In genomic region chr18:13556497-13556896, GRCh38 we compare ENCODE assay signal across 25 cellular contexts.
"Had no signal": no experiment of that assay in that cellular context is flagged by ENCODE, and none has a peak within 500 bp of the region (broad histone marks: within the 10 kb centered on the region; RNA-seq: fewer than 3 reads in every experiment).

No MANE protein-coding gene starts in this region.

- DNase-seq: activated B cell treated with CpG ODN at 0.5 μM for 24 hours; activated CD4-positive, alpha-beta T cell treated with anti-CD3 and anti-CD28 coated beads for 36 hours; activated CD4-positive, alpha-beta T cell treated with anti-CD3 and anti-CD28 coated beads, Interleukin-2, amount 50 U/mL, for 4 hours; activated effector memory CD4-positive, alpha-beta T cell treated with Interleukin-2 at 50 U/mL for 16 hours; activated naive CD4-positive, alpha-beta T cell treated with anti-CD3 and anti-CD28 coated beads, Interleukin-2, amount 10 ng/mL, durations not matched to agents 7 days and 5 days; anterior cingulate cortex; effector memory CD4-positive, alpha-beta T cell; glutamatergic neuron; immature natural killer cell; kidney glomerular epithelial cell; mesenchymal stem cell; occipital lobe; spleen; stimulated activated CD4-positive, alpha-beta T cell treated with anti-CD3 and anti-CD28 coated beads, Interleukin-4, amount 100 ng/mL, for 1 hour; substantia nigra; T1000; thyroid gland had no signal

- FAIRE-seq: colon, frontal cortex had no signal

- H3K4me1 Mint-ChIP-seq: neural crest cell had no signal

- H3K36me3 Mint-ChIP-seq: brain had no signal

- H3K27ac ChIP-seq: hepatocyte, spleen, thyroid gland had no signal

- H3K27me3 Mint-ChIP-seq: activated B cell treated with CpG ODN at 0.5 μM for 24 hours; activated CD4-positive, alpha-beta T cell treated with anti-CD3 and anti-CD28 coated beads for 36 hours; activated naive CD4-positive, alpha-beta T cell treated with anti-CD3 and anti-CD28 coated beads, Interleukin-2, amount 10 ng/mL, durations not matched to agents 7 days and 5 days; brain; central memory CD8-positive, alpha-beta T cell; stimulated activated naive CD8-positive, alpha-beta T cell treated with anti-CD3 and anti-CD28 coated beads, Interleukin-15, Interleukin-2, amounts not matched to agents 100 ng/mL and 50 ng/mL, for 24 hours had no signal

- H3K27me3 ChIP-seq: hepatocyte, spleen, thyroid gland had no signal

- H3K4me3 Mint-ChIP-seq: activated B cell treated with CpG ODN at 0.5 μM for 24 hours; activated CD4-positive, alpha-beta T cell treated with anti-CD3 and anti-CD28 coated beads for 36 hours; activated naive CD4-positive, alpha-beta T cell treated with anti-CD3 and anti-CD28 coated beads, Interleukin-2, amount 10 ng/mL, durations not matched to agents 7 days and 5 days; brain; central memory CD8-positive, alpha-beta T cell; immature natural killer cell; neural crest cell; stimulated activated naive CD8-positive, alpha-beta T cell treated with anti-CD3 and anti-CD28 coated beads, Interleukin-15, Interleukin-2, amounts not matched to agents 100 ng/mL and 50 ng/mL, for 24 hours had no signal

- ATAC-seq: activated CD4-positive, alpha-beta T cell treated with anti-CD3 and anti-CD28 coated beads for 36 hours; esophagus mucosa had no signal

- H3K36me3 ChIP-seq: spleen, thyroid gland had no signal

- H3K9me3 Mint-ChIP-seq: activated B cell treated with CpG ODN at 0.5 μM for 24 hours; activated naive CD4-positive, alpha-beta T cell treated with anti-CD3 and anti-CD28 coated beads, Interleukin-2, amount 10 ng/mL, durations not matched to agents 7 days and 5 days; brain; central memory CD8-positive, alpha-beta T cell; immature natural killer cell; neural crest cell; stimulated activated naive CD8-positive, alpha-beta T cell treated with anti-CD3 and anti-CD28 coated beads, Interleukin-15, Interleukin-2, amounts not matched to agents 100 ng/mL and 50 ng/mL, for 24 hours had no signal

- H3K9me3 ChIP-seq: spleen, thyroid gland had no signal

- H3K27ac Mint-ChIP-seq: activated B cell treated with CpG ODN at 0.5 μM for 24 hours; activated CD4-positive, alpha-beta T cell treated with anti-CD3 and anti-CD28 coated beads for 36 hours; brain; immature natural killer cell; stimulated activated naive CD8-positive, alpha-beta T cell treated with anti-CD3 and anti-CD28 coated beads, Interleukin-15, Interleukin-2, amounts not matched to agents 100 ng/mL and 50 ng/mL, for 24 hours had no signal

- H3K4me3 ChIP-seq: hepatocyte, spleen, thyroid gland had no signal
